10 cellular contexts compared by ENCODE assay signal in the genomic region with DNA sequence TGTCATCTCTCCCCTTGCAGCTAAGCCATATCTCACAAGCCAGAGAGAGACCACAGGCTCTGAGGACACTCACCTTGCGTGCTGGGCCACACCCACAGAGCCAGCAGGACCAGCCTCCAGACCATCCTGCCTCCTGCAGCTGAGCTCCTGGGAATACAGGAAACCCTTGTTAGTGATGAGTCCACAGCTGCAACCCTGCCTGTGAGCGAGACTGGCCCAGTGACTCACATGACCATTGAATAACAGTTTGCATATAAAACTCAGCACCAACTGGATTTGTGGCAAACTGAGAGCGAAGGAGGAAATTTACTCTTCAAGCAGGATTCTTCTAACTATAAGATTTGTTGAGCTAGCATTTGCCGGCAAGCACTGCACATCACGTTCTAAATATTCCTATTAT. TPM values are rescaled to one million over a fixed set of nuclear protein-coding genes. Genes with fewer than 3 reads are reported as not detected.
DNase-seq lines count a peak whose midpoint lies in the region; TF ChIP-seq lines count a peak whose summit lies in the region.
"Had no signal": no experiment of that assay in that cellular context is flagged by ENCODE, and none has a peak within 500 bp of the region (broad histone marks: within the 10 kb centered on the region; RNA-seq: fewer than 3 reads in every experiment).

No MANE protein-coding gene starts in this region.

- peaks cover 40% of the 10 kb centered on the region for H3K79me2 ChIP-seq in ACC112 (ENCODE audit: control insufficient read depth, insufficient read depth, low read length, unreplicated experiment)

- POLR2A ChIA-PET in CD4-positive, alpha-beta memory T cell (lab: Charles Lee; ENCODE audit: partially characterized antibody), result no interaction called here

- peaks cover 34% of the 10 kb centered on the region for H3K36me3 ChIP-seq in ACC112 (ENCODE audit: insufficient read depth, low read length)
- H3K36me3 ChIP-seq in CD4-positive, alpha-beta memory T cell (ENCODE audit: insufficient read depth, low read length), result no peaks in the 10 kb centered on the region

- peak overlapping the region; percentile 44 for H3K27ac ChIP-seq in ACC112 (ENCODE audit: low read depth, low read length)
- H3K27ac ChIP-seq in coronary artery, result peak overlapping the region; percentile 73 to 93
- H3K27ac ChIP-seq in CD4-positive, alpha-beta memory T cell (ENCODE audit: low read depth, low read length), result no peak overlapping the region

- H3K36me3 Mint-ChIP-seq in CD4-positive, alpha-beta memory T cell, result no peaks in the 10 kb centered on the region
- H3K36me3 Mint-ChIP-seq in activated T-cell treated with anti-CD3 and anti-CD28 coated beads, Interleukin-2, amount 50 U/mL, for 24 hours (ENCODE audit: low read depth), result no peaks in the 10 kb centered on the region

- no peaks in the 10 kb centered on the region for H3K9me3 ChIP-seq in CD4-positive, alpha-beta memory T cell (ENCODE audit: control insufficient read depth in 1 of 2, low read length in 2 of 2)
- H3K9me3 ChIP-seq: Caco-2 had no signal

- CTCF ChIA-PET in CD4-positive, alpha-beta memory T cell (lab: Charles Lee; ENCODE audit: partially characterized antibody), result no interaction called here

- H3K27ac Mint-ChIP-seq in CD4-positive, alpha-beta memory T cell, result no peak overlapping the region
- H3K27ac Mint-ChIP-seq in activated T-cell treated with anti-CD3 and anti-CD28 coated beads, Interleukin-2, amount 50 U/mL, for 24 hours, result no peak overlapping the region

- H3K27me3 Mint-ChIP-seq in CD4-positive, alpha-beta memory T cell, result peaks cover 40 to 41% of the 10 kb centered on the region in 2 donors
- peaks cover 61% of the 10 kb centered on the region for H3K27me3 Mint-ChIP-seq in activated T-cell treated with anti-CD3 and anti-CD28 coated beads, Interleukin-2, amount 50 U/mL, for 24 hours

- DNase-seq in LHCN-M2 (ENCODE audit: low read depth) (peak; percentile 94), coronary artery (ENCODE audit: low spot score) (peak; percentile 82), medulla oblongata (ENCODE audit: extremely low spot score) (peak; percentile 92)
- no peak for DNase-seq in CD4-positive, alpha-beta memory T cell
- DNase-seq in activated T-cell treated with anti-CD3 and anti-CD28 coated beads, Interleukin-2, amount 50 U/mL, for 1 hour, result no peak
- no peak for DNase-seq in stimulated activated CD8-positive, alpha-beta memory T cell treated with anti-CD3 and anti-CD28 coated beads, Interleukin-4, amount 100 ng/mL, for 48 hours
- no peak for DNase-seq in activated T-cell treated with anti-CD3 and anti-CD28 coated beads, Interleukin-2, amount 50 U/mL, for 24 hours
- DNase-seq: stimulated activated CD4-positive, alpha-beta T cell treated with anti-CD3 and anti-CD28 coated beads, Interleukin-2, amount 100 ng/mL, for 48 hours had no signal

- peak overlapping the region; percentile 88 for H3K4me3 ChIP-seq in ACC112 (ENCODE audit: low read depth, low read length)
- peak overlapping the region; percentile 82 for H3K4me3 ChIP-seq in coronary artery
- no peak overlapping the region for H3K4me3 ChIP-seq in CD4-positive, alpha-beta memory T cell (ENCODE audit: low read length in 2 of 2)

- peaks cover 14 to 25% (median 18%) of the 10 kb centered on the region in 4 donors for H3K4me1 Mint-ChIP-seq in CD4-positive, alpha-beta memory T cell
- H3K4me1 Mint-ChIP-seq in activated T-cell treated with anti-CD3 and anti-CD28 coated beads, Interleukin-2, amount 50 U/mL, for 24 hours (ENCODE audit: low read depth), result peaks cover 25% of the 10 kb centered on the region

- H3K4me1 ChIP-seq in ACC112 (ENCODE audit: control insufficient read depth, insufficient read depth, low read length, unreplicated experiment), result peaks cover 29% of the 10 kb centered on the region
- peaks cover 20% of the 10 kb centered on the region for H3K4me1 ChIP-seq in CD4-positive, alpha-beta memory T cell (ENCODE audit: insufficient read depth, low read length)
- H3K4me1 ChIP-seq: Caco-2 had no signal

- H3K9me3 Mint-ChIP-seq in CD4-positive, alpha-beta memory T cell, result peaks cover 0 to under 1% (median 0%) of the 10 kb centered on the region in 8 donors
- peaks cover 4% of the 10 kb centered on the region for H3K9me3 Mint-ChIP-seq in activated T-cell treated with anti-CD3 and anti-CD28 coated beads, Interleukin-2, amount 50 U/mL, for 24 hours

- no peaks in the 10 kb centered on the region for H3K27me3 ChIP-seq in ACC112 (ENCODE audit: insufficient read depth, low read length)
- H3K27me3 ChIP-seq in CD4-positive, alpha-beta memory T cell (ENCODE audit: insufficient read depth, low read length), result peaks cover 22% of the 10 kb centered on the region

- H3K4me3 Mint-ChIP-seq in CD4-positive, alpha-beta memory T cell, result no peak overlapping the region
- H3K4me3 Mint-ChIP-seq in activated T-cell treated with anti-CD3 and anti-CD28 coated beads, Interleukin-2, amount 50 U/mL, for 24 hours, result no peak overlapping the region

- TF ChIP-seq CTCF in coronary artery (IDR thresholded peaks at IDR 0.05), result no peak

- H2AFZ ChIP-seq in ACC112 (ENCODE audit: low read length, unreplicated experiment), result no peak overlapping the region

- intact Hi-C loops in CD4-positive, alpha-beta memory T cell (cut with micrococcal nuclease), result no loop called here

RNA-seq across cellular contexts. Expression of a gene that starts 3.0 kb away (rescaled TPM):
- total RNA-seq in LHCN-M2 (2014; rRNA removed), result 14.9 and 18.6 TPM in 2 replicates
- 22.6 TPM for polyA plus RNA-seq in LHCN-M2 (2012)
- total RNA-seq in CD4-positive, alpha-beta memory T cell, result not detected
- under 1 TPM; 0.09 to 0.14 TPM for polyA plus RNA-seq in CD4-positive, alpha-beta memory T cell

Comparison
In these comparisons a context has a peak if more than half of its experiments do, and no peak if none do; other contexts are left out.
1. H3K4me3 ChIP-seq: peak in ACC112 (single experiment) and coronary artery (single experiment); none in CD4-positive, alpha-beta memory T cell (0 of 2).
2. DNase-seq: peak in LHCN-M2 (single experiment), coronary artery (single experiment) and medulla oblongata (single experiment); none in CD4-positive, alpha-beta memory T cell (0 of 5), activated T-cell treated with anti-CD3 and anti-CD28 coated beads, Interleukin-2, amount 50 U/mL, for 1 hour (single experiment), stimulated activated CD8-positive, alpha-beta memory T cell treated with anti-CD3 and anti-CD28 coated beads, Interleukin-4, amount 100 ng/mL, for 48 hours (single experiment) and activated T-cell treated with anti-CD3 and anti-CD28 coated beads, Interleukin-2, amount 50 U/mL, for 24 hours (single experiment).
3. RNA of a gene that starts 3.0 kb away (total RNA-seq): 14.9 to 18.6 TPM in LHCN-M2; not detected in CD4-positive, alpha-beta memory T cell; every median in the first group is over 10 times any median in the second.